In genomic region chr2:186589733-186590537, GRCh38 we compare ENCODE assay signal across 8 cellular contexts. TPM values are rescaled to one million over a fixed set of nuclear protein-coding genes. Genes with fewer than 3 reads are reported as not detected.
DNase-seq lines count a peak whose midpoint lies in the region; ATAC-seq, FAIRE-seq and TF ChIP-seq lines count a peak whose summit lies in the region.

TSS of gene ITGAV (plus strand) at chr2:186590056. CDS start at chr2:186590339, 283 bp downstream.

- H4K20me1 ChIP-seq in endothelial cell of umbilical vein (replicated peaks; ENCODE audit: control insufficient read depth, extremely low read depth, insufficient read depth, low read length): peaks cover 5% of the 10 kb centered on the region

- peaks cover 46% of the 10 kb centered on the region for H3K79me2 ChIP-seq in endothelial cell of umbilical vein (ENCODE audit: control insufficient read depth, insufficient read depth, low read length)

- no peak for TF ChIP-seq CTCF in endothelial cell of umbilical vein (IDR thresholded peaks at IDR 0.05; ENCODE audit: extremely low read depth in 1 of 2, insufficient read depth in 1 of 2, low read depth in 1 of 2, low read length in 2 of 2)

- BruUV-seq in endothelial cell of umbilical vein (replicated peaks; lab: Mats Ljungman, UMichigan): no TSS peak

- intact Hi-C loops in endothelial cell of umbilical vein (cut with micrococcal nuclease): loop anchor here (1.0 to 2.0 kb wide), 7 partner anchors 15 to 104 kb away; partner anchors contain the start of gene ZC3H15

- no peaks in the 10 kb centered on the region for H3K9me1 ChIP-seq in endothelial cell of umbilical vein (replicated peaks; ENCODE audit: control insufficient read depth, extremely low read depth, insufficient read depth, low read length)

- ATAC-seq in GM19455 (IDR thresholded peaks at IDR 0.05; ENCODE audit: unreplicated experiment): peak; percentile 96

- H3K27me3 ChIP-seq in NT2/D1 (ENCODE audit: insufficient read depth, insufficient read length) (peaks cover 5% of the 10 kb centered on the region), endothelial cell of umbilical vein (ENCODE audit: control insufficient read depth in 2 of 2, insufficient read depth in 2 of 2, low read length in 2 of 2) (no peaks in the 10 kb centered on the region)

- H3K36me3 ChIP-seq in NT2/D1 (ENCODE audit: insufficient read depth, insufficient read length, low read length): peaks cover 6% of the 10 kb centered on the region
- H3K36me3 ChIP-seq in endothelial cell of umbilical vein (ENCODE audit: control insufficient read depth in 2 of 2, extremely low read depth in 1 of 2, insufficient read depth in 2 of 2, low read length in 2 of 2): no peaks in the 10 kb centered on the region

- FAIRE-seq in endothelial cell of umbilical vein (lab: Jason Lieb, UNC): peak; percentile 76

- H3K9me3 ChIP-seq in NT2/D1 (ENCODE audit: insufficient read depth, low read length) (no peaks in the 10 kb centered on the region), endothelial cell of umbilical vein (replicated peaks; ENCODE audit: control insufficient read depth, insufficient read depth, low read length) (no peaks in the 10 kb centered on the region)

- POLR2A ChIA-PET in endothelial cell of umbilical vein (lab: Charles Lee): interaction anchor here (0.6 to 1.5 kb wide), 15 partner anchors 8 to 104 kb away, joined by 3 to 10 read pairs (median 4); partner anchors contain the start of gene ZC3H15

- H3K4me1 ChIP-seq in NT2/D1 (ENCODE audit: insufficient read depth, insufficient read length) (no peaks in the 10 kb centered on the region), endothelial cell of umbilical vein (ENCODE audit: control insufficient read depth, extremely low read depth, insufficient read depth, low read length) (peaks cover 33% of the 10 kb centered on the region)

- peak within 1 kb of the TSS; percentile 93 for H3K9ac ChIP-seq in NT2/D1 (ENCODE audit: insufficient read length, low read depth)
- peak within 1 kb of the TSS; percentile 99 for H3K9ac ChIP-seq in endothelial cell of umbilical vein (replicated peaks; ENCODE audit: extremely low read depth, insufficient read depth, low read length)

- H3K27ac ChIP-seq in endothelial cell of umbilical vein (ENCODE audit: insufficient read depth, low read depth, low read length): peak within 1 kb of the TSS; percentile 97

- peak; percentile 71 for DNase-seq in COLO829 (ENCODE audit: low spot score)
- peak; percentile 96 for DNase-seq in HK-2 (ENCODE audit: unreplicated experiment)
- DNase-seq in NT2/D1 (ENCODE audit: low read depth, low spot score): peak; percentile 87
- DNase-seq in activated CD8-positive, alpha-beta memory T cell treated with anti-CD3 and anti-CD28 coated beads, Interleukin-2, amount 50 U/mL, for 48 hours: peak; percentile 89
- DNase-seq in endothelial cell of umbilical vein (ENCODE audit: low read depth, low spot score): peak; percentile 93
- DNase-seq in midbrain (lab: John Stamatoyannopoulos, UW): peak; percentile 72
- peak; percentile 81 to 82 for DNase-seq in stimulated activated CD8-positive, alpha-beta memory T cell treated with anti-CD3 and anti-CD28 coated beads, Interleukin-15, amount 100 ng/mL, for 48 hours (ENCODE audit: low read depth in 2 of 2)

- dilution Hi-C loops in endothelial cell of umbilical vein (cut with MboI; ENCODE audit: extremely low pct_ligation_motif_present, low sequenced_read_pairs): no loop called here

- H3K4me3 ChIP-seq in NT2/D1 (ENCODE audit: insufficient read length, low read depth) (peak within 1 kb of the TSS; percentile 81), endothelial cell of umbilical vein (replicated peaks in 1 of 3; ENCODE audit: insufficient read depth in 1 of 3, low read depth in 1 of 3, low read length in 3 of 3) (peak within 1 kb of the TSS; percentile 76 to 96 (median 83))

- peak within 1 kb of the TSS; percentile 62 for H2AFZ ChIP-seq in endothelial cell of umbilical vein (ENCODE audit: low read depth, low read length)

- TF ChIP-seq POLR2A in endothelial cell of umbilical vein (IDR thresholded peaks at IDR 0.05; ENCODE audit: low read depth, low read length): peak; percentile 94

- H3K4me2 ChIP-seq in endothelial cell of umbilical vein (ENCODE audit: insufficient read depth, low read length): peak within 1 kb of the TSS; percentile 97

- CTCF ChIA-PET in endothelial cell of umbilical vein (lab: Charles Lee): interaction anchor here (0.6 to 3.4 kb wide), 12 partner anchors 12 to 86 kb away, joined by 3 to 24 read pairs (median 4); no protein-coding TSS in a partner anchor

TF ChIP-seq in endothelial cell of umbilical vein, 7 proteins besides CTCF, POLR2A, EP300 and RAD21:
- TF ChIP-seq POLR2AphosphoS5 (IDR thresholded peaks at IDR 0.05; ENCODE audit: insufficient read depth, low read depth, low read length) (peak; percentile 97), GATA2 (IDR thresholded peaks at IDR 0.05; ENCODE audit: insufficient read depth, insufficient read length, low read depth, low read length) (no peak), EZH2 (IDR thresholded peaks at IDR 0.05; ENCODE audit: borderline replicate concordance, low read depth, low read length, severe bottlenecking) (no peak)

RNA-seq across cellular contexts. Expression of gene ITGAV, which starts in this region (rescaled TPM):
- total RNA-seq in endothelial cell of umbilical vein: 131 and 135 TPM in 2 replicates
- 58.9 and 61.8 TPM in 2 replicates for polyA plus RNA-seq in endothelial cell of umbilical vein
- polyA plus RNA-seq in endothelial cell of umbilical vein (2011; cell fraction: cytosol; rRNA removed): 42.4 and 56.1 TPM in 2 replicates
- 132 and 167 TPM in 2 replicates for polyA plus RNA-seq in endothelial cell of umbilical vein (2011; cell fraction: nucleus; rRNA removed)
- polyA plus RNA-seq in endothelial cell of umbilical vein (2012): 186 and 226 TPM in 2 replicates
- 308 and 336 TPM in 2 replicates for polyA minus RNA-seq in endothelial cell of umbilical vein
- 24.8 TPM for polyA minus RNA-seq in endothelial cell of umbilical vein (2011; cell fraction: cytosol; rRNA and poly(A)+ RNA removed)
- polyA minus RNA-seq in endothelial cell of umbilical vein (2011; cell fraction: nucleus; rRNA and poly(A)+ RNA removed): 215 and 368 TPM in 2 replicates

Comparison
In these comparisons a context has a peak if more than half of its experiments do, and no peak if none do; other contexts are left out.
1. Peak in every context shown above with its lines: DNase-seq, ATAC-seq, H3K4me3 ChIP-seq and H3K27ac ChIP-seq.